In genomic region chr2:149650006-149650405, GRCh38 we compare ENCODE assay signal across 22 cellular contexts.
DNase-seq lines count a peak whose midpoint lies in the region; ATAC-seq, FAIRE-seq and TF ChIP-seq lines count a peak whose summit lies in the region.
"Had no signal": no experiment of that assay in that cellular context is flagged by ENCODE, and none has a peak within 500 bp of the region (broad histone marks: within the 10 kb centered on the region; RNA-seq: fewer than 3 reads in every experiment).

No MANE protein-coding gene starts in this region.

- H3K9me3 ChIP-seq in fibroblast of lung (ENCODE audit: control insufficient read depth, insufficient read depth, low read depth, low read length) (no peaks in the 10 kb centered on the region), lung (ENCODE audit: control insufficient read depth in 2 of 2, insufficient read depth in 1 of 2, low read length in 1 of 2) (peaks cover 0 to 2% of the 10 kb centered on the region in 2 donors)

- H3K27me3 ChIP-seq in fibroblast of lung (ENCODE audit: control insufficient read depth, insufficient read depth, low read length) = no peaks in the 10 kb centered on the region
- H3K27me3 ChIP-seq in lung (ENCODE audit: control insufficient read depth, insufficient read depth) = no peaks in the 10 kb centered on the region

- 75 to 76% methylated on average over 1 of the region's 1 CpG for WGBS in lung, 2 donors

- H3K4me1 ChIP-seq in fibroblast of lung (ENCODE audit: control insufficient read depth, extremely low read depth, insufficient read depth, low read length) (peaks cover 9% of the 10 kb centered on the region), lung (ENCODE audit: control insufficient read depth in 2 of 2, insufficient read depth in 2 of 2, low read length in 2 of 2) (peaks cover 0 to 1% of the 10 kb centered on the region in 2 donors)

- no peak for ATAC-seq in lung (ENCODE audit: insufficient read depth, low FRiP score)
- ATAC-seq in GM19397 (IDR thresholded peaks at IDR 0.05; ENCODE audit: unreplicated experiment) = no peak
- ATAC-seq: sciatic nerve had no signal

- TF ChIP-seq CTCF in fibroblast of lung (conservative IDR thresholded peaks at IDR 0.05 in 1 of 2, IDR thresholded peaks at IDR 0.05 in 1 of 2; ENCODE audit: low read depth in 1 of 2, low read length in 2 of 2) (no peak), lung (IDR thresholded peaks at IDR 0.05; ENCODE audit: control extremely low read depth, extremely low read depth) (no peak)

- H3K9ac ChIP-seq in fibroblast of lung (ENCODE audit: insufficient read depth, low read length) = no peak overlapping the region

- peak overlapping the region; percentile 79 for H3K27ac ChIP-seq in fibroblast of lung (ENCODE audit: insufficient read depth, low read length)
- H3K27ac ChIP-seq in lung (ENCODE audit: low read depth in 1 of 2, low read length in 1 of 2) = no peak overlapping the region

- no peak overlapping the region for H3K4me2 ChIP-seq in fibroblast of lung (ENCODE audit: extremely low read depth, insufficient read depth, low read length)

- no peaks in the 10 kb centered on the region for H4K20me1 ChIP-seq in fibroblast of lung (ENCODE audit: control insufficient read depth, extremely low read depth, insufficient read depth, low read length)

- H2AFZ ChIP-seq in fibroblast of lung (ENCODE audit: low read length) = no peak overlapping the region

- H3K4me3 ChIP-seq in fibroblast of lung (replicated peaks in 1 of 4; ENCODE audit: control extremely low read depth in 1 of 4, insufficient read depth in 1 of 4, low read depth in 3 of 4, low read length in 4 of 4) (no peak overlapping the region), lung (no peak overlapping the region)
- H3K4me3 ChIP-seq: coronary artery had no signal

- peak; percentile 70 for FAIRE-seq in RCC 7860 (lab: Jason Lieb, UNC)
- FAIRE-seq: endometrium, frontal cortex, kidney had no signal

- no peaks in the 10 kb centered on the region for H3K36me3 ChIP-seq in fibroblast of lung (ENCODE audit: control insufficient read depth, insufficient read depth, low read length)
- no peaks in the 10 kb centered on the region for H3K36me3 ChIP-seq in lung (ENCODE audit: control insufficient read depth in 2 of 2, insufficient read depth in 2 of 2, low read length in 2 of 2)

- DNase-seq in RCC 7860 (ENCODE audit: low spot score) = peak; percentile 34
- peak; percentile 59 to 69 for DNase-seq in fibroblast of lung (ENCODE audit: low read depth in 2 of 2)
- DNase-seq in lung (ENCODE audit: low spot score) = peak; percentile 37
- no peak for DNase-seq in NCI-H69 (lab: John Stamatoyannopoulos, UW)
- no peak for DNase-seq in activated CD8-positive, alpha-beta memory T cell treated with anti-CD3 and anti-CD28 coated beads, Interleukin-2, amount 50 U/mL, for 48 hours
- no peak for DNase-seq in SIG-M5 (lab: John Stamatoyannopoulos, UW)
- DNase-seq: activated CD4-positive, alpha-beta memory T cell treated with anti-CD3 and anti-CD28 coated beads for 36 hours; activated effector memory CD4-positive, alpha-beta T cell treated with Interleukin-2 at 50 U/mL for 16 hours; activated naive CD8-positive, alpha-beta T cell treated with anti-CD3 and anti-CD28 coated beads, Interleukin-2, amount 10 ng/mL, durations not matched to agents 7 days and 5 days; CD4-positive, alpha-beta T cell; GF-D8; kidney; NCI-H1694 treated with DMSO at 0.1 percent for 48 hours; NCI-H526; posterior cingulate gyrus; substantia nigra; SW 1271 had no signal

- H3K79me2 ChIP-seq in fibroblast of lung (ENCODE audit: control insufficient read depth, insufficient read depth, low read length) = no peaks in the 10 kb centered on the region

Comparison
In these comparisons a context has a peak if more than half of its experiments do, and no peak if none do; other contexts are left out.
1. DNase-seq: peak in RCC 7860 (single experiment), fibroblast of lung (2 of 2) and lung (single experiment); none in NCI-H69 (single experiment), activated CD8-positive, alpha-beta memory T cell treated with anti-CD3 and anti-CD28 coated beads, Interleukin-2, amount 50 U/mL, for 48 hours (single experiment) and SIG-M5 (single experiment).